In the genomic region with DNA sequence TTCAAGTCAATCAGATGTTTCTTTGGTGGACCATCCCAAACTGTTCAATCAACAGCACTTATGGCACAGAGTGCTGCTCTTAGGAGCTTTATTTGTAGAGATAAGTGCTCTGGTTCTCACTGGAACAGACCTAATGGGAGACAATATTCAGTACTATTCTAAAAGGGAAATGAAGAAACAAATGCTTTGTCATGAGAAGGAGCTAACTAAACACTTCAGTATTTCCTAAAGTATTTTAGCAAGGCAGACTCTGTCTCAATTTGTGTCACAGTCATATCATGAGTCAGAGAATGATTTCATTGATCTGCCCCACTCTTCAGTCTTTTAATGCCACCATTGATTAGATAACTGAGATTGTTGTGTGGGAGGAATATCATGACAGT, we compare ENCODE assay signal across 8 cellular contexts.
DNase-seq lines count a peak whose midpoint lies in the region; ATAC-seq and TF ChIP-seq lines count a peak whose summit lies in the region.

No MANE protein-coding gene starts in this region.

- peaks cover 2% of the 10 kb centered on the region for H3K27me3 Mint-ChIP-seq in activated CD8-positive, alpha-beta memory T cell treated with anti-CD3 and anti-CD28 coated beads, Interleukin-2, amount 10 ng/mL, durations not matched to agents 7 days and 5 days

- DNase-seq in activated CD8-positive, alpha-beta memory T cell treated with anti-CD3 and anti-CD28 coated beads, Interleukin-2, amount 10 ng/mL, durations not matched to agents 7 days and 5 days: no peak
- no peak for DNase-seq in activated CD8-positive, alpha-beta memory T cell treated with anti-CD3 and anti-CD28 coated beads, Interleukin-2, amount 50 U/mL, for 48 hours
- DNase-seq in putamen (ENCODE audit: low spot score): peak; percentile 58
- no peak for DNase-seq in hypothalamus (lab: John Stamatoyannopoulos, UW)
- DNase-seq in cerebellar nuclear complex (lab: John Stamatoyannopoulos, UW): no peak
- no peak for DNase-seq in NCI-H1417 treated with DMSO at 0.1 percent for 48 hours (lab: John Stamatoyannopoulos, UW)

- ATAC-seq in activated CD8-positive, alpha-beta memory T cell treated with anti-CD3 and anti-CD28 coated beads, Interleukin-2, amount 10 ng/mL, durations not matched to agents 7 days and 5 days: peak; percentile 74
- ATAC-seq in HG02970 (IDR thresholded peaks at IDR 0.05; ENCODE audit: low FRiP score, unreplicated experiment) (peak; percentile 33), SK-N-SH treated with all-trans-retinoic acid at 6 μM for 48 hours (peak; percentile 55)

- peak overlapping the region; percentile 46 for H3K4me3 Mint-ChIP-seq in activated CD8-positive, alpha-beta memory T cell treated with anti-CD3 and anti-CD28 coated beads, Interleukin-2, amount 10 ng/mL, durations not matched to agents 7 days and 5 days

- CTCF ChIA-PET in activated CD8-positive, alpha-beta memory T cell treated with anti-CD3 and anti-CD28 coated beads, Interleukin-2, amount 10 ng/mL, durations not matched to agents 7 days and 5 days (lab: Charles Lee): interaction anchor here (0.7 to 1.0 kb wide), 3 partner anchors 12 to 16 kb away, joined by 3 read pairs; no protein-coding TSS in a partner anchor

- H3K27ac Mint-ChIP-seq in activated CD8-positive, alpha-beta memory T cell treated with anti-CD3 and anti-CD28 coated beads, Interleukin-2, amount 10 ng/mL, durations not matched to agents 7 days and 5 days: peak overlapping the region; percentile 98

- peaks cover 9% of the 10 kb centered on the region for H3K36me3 Mint-ChIP-seq in activated CD8-positive, alpha-beta memory T cell treated with anti-CD3 and anti-CD28 coated beads, Interleukin-2, amount 10 ng/mL, durations not matched to agents 7 days and 5 days

- H3K9me3 Mint-ChIP-seq in activated CD8-positive, alpha-beta memory T cell treated with anti-CD3 and anti-CD28 coated beads, Interleukin-2, amount 10 ng/mL, durations not matched to agents 7 days and 5 days (ENCODE audit: low read depth): no peaks in the 10 kb centered on the region

- peaks cover 50% of the 10 kb centered on the region for H3K4me1 Mint-ChIP-seq in activated CD8-positive, alpha-beta memory T cell treated with anti-CD3 and anti-CD28 coated beads, Interleukin-2, amount 10 ng/mL, durations not matched to agents 7 days and 5 days

TF ChIP-seq in SK-N-SH treated with all-trans-retinoic acid at 6 μM for 48 hours, 23 proteins besides CTCF, POLR2A, EP300 and RAD21:
- no peak for TF ChIP-seq ZC3H10 (CRISPR knock-in tag; IDR thresholded peaks at IDR 0.05)
- no peak for TF ChIP-seq CSDC2 (CRISPR knock-in tag; IDR thresholded peaks at IDR 0.05)
- TF ChIP-seq ZFP30 (CRISPR knock-in tag; IDR thresholded peaks at IDR 0.05): no peak
- TF ChIP-seq BACH2 (CRISPR knock-in tag; IDR thresholded peaks at IDR 0.05; ENCODE audit: borderline replicate concordance): no peak
- TF ChIP-seq, protein P1, sequence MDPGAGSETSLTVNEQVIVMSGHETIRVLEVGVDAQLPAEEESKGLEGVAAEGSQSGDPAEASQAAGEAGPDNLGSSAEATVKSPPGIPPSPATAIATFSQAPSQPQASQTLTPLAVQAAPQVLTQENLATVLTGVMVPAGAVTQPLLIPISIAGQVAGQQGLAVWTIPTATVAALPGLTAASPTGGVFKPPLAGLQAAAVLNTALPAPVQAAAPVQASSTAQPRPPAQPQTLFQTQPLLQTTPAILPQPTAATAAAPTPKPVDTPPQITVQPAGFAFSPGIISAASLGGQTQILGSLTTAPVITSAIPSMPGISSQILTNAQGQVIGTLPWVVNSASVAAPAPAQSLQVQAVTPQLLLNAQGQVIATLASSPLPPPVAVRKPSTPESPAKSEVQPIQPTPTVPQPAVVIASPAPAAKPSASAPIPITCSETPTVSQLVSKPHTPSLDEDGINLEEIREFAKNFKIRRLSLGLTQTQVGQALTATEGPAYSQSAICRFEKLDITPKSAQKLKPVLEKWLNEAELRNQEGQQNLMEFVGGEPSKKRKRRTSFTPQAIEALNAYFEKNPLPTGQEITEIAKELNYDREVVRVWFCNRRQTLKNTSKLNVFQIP (CRISPR knock-in tag; IDR thresholded peaks at IDR 0.05; ENCODE audit: borderline replicate concordance, low read depth): no peak
- no peak for TF ChIP-seq TOX (CRISPR knock-in tag; IDR thresholded peaks at IDR 0.05; ENCODE audit: borderline replicate concordance)
- TF ChIP-seq PPARA (CRISPR knock-in tag; IDR thresholded peaks at IDR 0.05; ENCODE audit: borderline replicate concordance): no peak
- TF ChIP-seq ARNTL (CRISPR knock-in tag; IDR thresholded peaks at IDR 0.05; ENCODE audit: borderline replicate concordance, low read depth): no peak
- no peak for TF ChIP-seq TSHZ2 (CRISPR knock-in tag; IDR thresholded peaks at IDR 0.05)
- TF ChIP-seq, protein P2, sequence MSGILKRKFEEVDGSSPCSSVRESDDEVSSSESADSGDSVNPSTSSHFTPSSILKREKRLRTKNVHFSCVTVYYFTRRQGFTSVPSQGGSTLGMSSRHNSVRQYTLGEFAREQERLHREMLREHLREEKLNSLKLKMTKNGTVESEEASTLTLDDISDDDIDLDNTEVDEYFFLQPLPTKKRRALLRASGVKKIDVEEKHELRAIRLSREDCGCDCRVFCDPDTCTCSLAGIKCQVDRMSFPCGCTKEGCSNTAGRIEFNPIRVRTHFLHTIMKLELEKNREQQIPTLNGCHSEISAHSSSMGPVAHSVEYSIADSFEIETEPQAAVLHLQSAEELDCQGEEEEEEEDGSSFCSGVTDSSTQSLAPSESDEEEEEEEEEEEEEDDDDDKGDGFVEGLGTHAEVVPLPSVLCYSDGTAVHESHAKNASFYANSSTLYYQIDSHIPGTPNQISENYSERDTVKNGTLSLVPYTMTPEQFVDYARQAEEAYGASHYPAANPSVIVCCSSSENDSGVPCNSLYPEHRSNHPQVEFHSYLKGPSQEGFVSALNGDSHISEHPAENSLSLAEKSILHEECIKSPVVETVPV (CRISPR knock-in tag; IDR thresholded peaks at IDR 0.05): no peak
- TF ChIP-seq RARB (CRISPR knock-in tag; IDR thresholded peaks at IDR 0.05): no peak
- no peak; the same call in 1 of the 2 replicates for TF ChIP-seq ISL1 (CRISPR knock-in tag; IDR thresholded peaks at IDR 0.05)
- TF ChIP-seq ESRRG (CRISPR knock-in tag; IDR thresholded peaks at IDR 0.05): no peak
- no peak for TF ChIP-seq ZFP3 (CRISPR knock-in tag; IDR thresholded peaks at IDR 0.05)
- TF ChIP-seq PATZ1 (CRISPR knock-in tag; IDR thresholded peaks at IDR 0.05; ENCODE audit: borderline replicate concordance): no peak
- TF ChIP-seq SNAI2 (CRISPR knock-in tag; IDR thresholded peaks at IDR 0.05): no peak
- no peak for TF ChIP-seq ZNF70 (CRISPR knock-in tag; IDR thresholded peaks at IDR 0.05)
